Comparison of ENCODE assay signal across 1 cellular context in the genomic region with DNA sequence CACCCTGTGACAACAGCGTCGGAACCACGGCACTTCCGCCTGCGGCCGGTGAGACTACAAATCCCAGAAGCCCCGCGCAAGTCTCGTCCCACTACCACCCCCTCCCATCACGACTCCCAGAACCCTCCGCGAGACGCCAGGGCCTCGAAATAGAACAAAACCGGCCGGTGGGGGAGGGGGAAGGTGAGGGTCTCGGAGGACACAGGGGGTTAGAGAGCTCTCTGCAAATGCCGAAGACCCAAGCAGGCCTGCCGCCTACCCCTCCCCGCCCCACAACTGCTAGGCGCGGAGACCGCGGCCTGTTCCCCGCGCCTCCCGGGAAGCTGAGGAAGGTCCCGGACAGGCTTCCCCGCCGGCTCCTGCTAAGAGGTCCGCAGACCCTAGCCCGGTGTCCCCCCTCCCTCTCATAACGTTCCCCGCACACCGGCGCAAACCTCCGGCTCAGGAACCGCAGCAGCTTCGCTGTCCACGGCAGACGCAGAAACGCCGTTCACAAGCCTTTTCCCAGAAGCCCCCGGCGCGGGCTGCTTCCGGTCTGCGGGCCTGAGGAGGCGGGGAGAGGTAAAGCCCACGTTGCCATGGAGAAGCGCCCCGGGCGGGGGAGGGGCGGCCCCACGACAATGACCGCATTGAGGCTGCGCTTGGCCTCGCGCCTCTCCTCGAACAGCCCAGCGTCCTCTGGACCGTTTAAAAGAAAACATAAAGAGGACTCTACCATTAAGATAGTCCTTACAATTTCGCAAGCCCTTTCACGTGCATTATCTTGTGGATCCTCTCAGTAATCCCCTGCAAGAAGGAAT.
A peak's percentile ranks its signal among the peaks of the same experiment; 100 is the strongest.
TF ChIP-seq lines count a peak whose summit lies in the region.

A gene (minus strand): TSS at position 485 of the 800 bp plus-strand sequence. CDS start 3,770 bp downstream, outside the sequence.

TF ChIP-seq in HepG2, 621 proteins besides CTCF, POLR2A, EP300 and RAD21 (continued from another document and continues in another):
- TF ChIP-seq, protein P1, sequence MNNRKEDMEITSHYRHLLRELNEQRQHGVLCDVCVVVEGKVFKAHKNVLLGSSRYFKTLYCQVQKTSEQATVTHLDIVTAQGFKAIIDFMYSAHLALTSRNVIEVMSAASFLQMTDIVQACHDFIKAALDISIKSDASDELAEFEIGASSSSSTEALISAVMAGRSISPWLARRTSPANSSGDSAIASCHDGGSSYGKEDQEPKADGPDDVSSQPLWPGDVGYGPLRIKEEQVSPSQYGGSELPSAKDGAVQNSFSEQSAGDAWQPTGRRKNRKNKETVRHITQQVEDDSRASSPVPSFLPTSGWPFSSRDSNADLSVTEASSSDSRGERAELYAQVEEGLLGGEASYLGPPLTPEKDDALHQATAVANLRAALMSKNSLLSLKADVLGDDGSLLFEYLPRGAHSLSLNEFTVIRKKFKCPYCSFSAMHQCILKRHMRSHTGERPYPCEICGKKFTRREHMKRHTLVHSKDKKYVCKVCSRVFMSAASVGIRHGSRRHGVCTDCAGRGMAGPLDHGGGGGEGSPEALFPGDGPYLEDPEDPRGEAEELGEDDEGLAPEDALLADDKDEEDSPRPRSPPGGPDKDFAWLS (CRISPR knock-in tag; IDR thresholded peaks at IDR 0.05; ENCODE audit: borderline replicate concordance), result no peak
- no peak; the same call in 1 of the 2 replicates for TF ChIP-seq ZC3H4 (CRISPR knock-in tag; IDR thresholded peaks at IDR 0.05; ENCODE audit: borderline replicate concordance)
- TF ChIP-seq, protein P2, sequence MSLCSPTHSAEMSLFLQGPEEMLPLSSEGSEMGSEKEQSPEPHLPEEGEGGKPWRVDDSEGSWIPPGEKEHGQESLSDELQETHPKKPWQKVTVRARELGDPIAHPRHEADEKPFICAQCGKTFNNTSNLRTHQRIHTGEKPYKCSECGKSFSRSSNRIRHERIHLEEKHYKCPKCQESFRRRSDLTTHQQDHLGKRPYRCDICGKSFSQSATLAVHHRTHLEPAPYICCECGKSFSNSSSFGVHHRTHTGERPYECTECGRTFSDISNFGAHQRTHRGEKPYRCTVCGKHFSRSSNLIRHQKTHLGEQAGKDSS (CRISPR knock-in tag; IDR thresholded peaks at IDR 0.05; ENCODE audit: borderline replicate concordance, low read depth), result 0 out of 2 replicates have a peak, but pooled peaks have one; percentile 56
- no peak for TF ChIP-seq PHB2 (IDR thresholded peaks at IDR 0.05; ENCODE audit: partially characterized antibody)
- TF ChIP-seq MTF1 (CRISPR knock-in tag; IDR thresholded peaks at IDR 0.05), result no peak
- TF ChIP-seq, protein P3, sequence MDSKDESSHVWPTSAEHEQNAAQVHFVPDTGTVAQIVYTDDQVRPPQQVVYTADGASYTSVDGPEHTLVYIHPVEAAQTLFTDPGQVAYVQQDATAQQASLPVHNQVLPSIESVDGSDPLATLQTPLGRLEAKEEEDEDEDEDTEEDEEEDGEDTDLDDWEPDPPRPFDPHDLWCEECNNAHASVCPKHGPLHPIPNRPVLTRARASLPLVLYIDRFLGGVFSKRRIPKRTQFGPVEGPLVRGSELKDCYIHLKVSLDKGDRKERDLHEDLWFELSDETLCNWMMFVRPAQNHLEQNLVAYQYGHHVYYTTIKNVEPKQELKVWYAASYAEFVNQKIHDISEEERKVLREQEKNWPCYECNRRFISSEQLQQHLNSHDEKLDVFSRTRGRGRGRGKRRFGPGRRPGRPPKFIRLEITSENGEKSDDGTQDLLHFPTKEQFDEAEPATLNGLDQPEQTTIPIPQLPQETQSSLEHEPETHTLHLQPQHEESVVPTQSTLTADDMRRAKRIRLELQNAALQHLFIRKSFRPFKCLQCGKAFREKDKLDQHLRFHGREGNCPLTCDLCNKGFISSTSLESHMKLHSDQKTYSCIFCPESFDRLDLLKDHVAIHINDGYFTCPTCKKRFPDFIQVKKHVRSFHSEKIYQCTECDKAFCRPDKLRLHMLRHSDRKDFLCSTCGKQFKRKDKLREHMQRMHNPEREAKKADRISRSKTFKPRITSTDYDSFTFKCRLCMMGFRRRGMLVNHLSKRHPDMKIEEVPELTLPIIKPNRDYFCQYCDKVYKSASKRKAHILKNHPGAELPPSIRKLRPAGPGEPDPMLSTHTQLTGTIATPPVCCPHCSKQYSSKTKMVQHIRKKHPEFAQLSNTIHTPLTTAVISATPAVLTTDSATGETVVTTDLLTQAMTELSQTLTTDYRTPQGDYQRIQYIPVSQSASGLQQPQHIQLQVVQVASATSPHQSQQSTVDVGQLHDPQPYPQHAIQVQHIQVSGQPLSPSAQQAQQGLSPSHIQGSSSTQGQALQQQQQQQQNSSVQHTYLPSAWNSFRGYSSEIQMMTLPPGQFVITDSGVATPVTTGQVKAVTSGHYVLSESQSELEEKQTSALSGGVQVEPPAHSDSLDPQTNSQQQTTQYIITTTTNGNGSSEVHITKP (CRISPR knock-in tag; IDR thresholded peaks at IDR 0.05; ENCODE audit: low read depth), result peak; percentile 94
- peak; percentile 88; the same call in 1 of the 2 replicates for TF ChIP-seq ZNF567 (CRISPR knock-in tag; IDR thresholded peaks at IDR 0.05; ENCODE audit: borderline replicate concordance)
- TF ChIP-seq ZSCAN29 (CRISPR knock-in tag; conservative IDR thresholded peaks at IDR 0.05), result peak; percentile 72; the same call in 1 of the 2 replicates
- TF ChIP-seq ZNF484 (CRISPR knock-in tag; IDR thresholded peaks at IDR 0.05; ENCODE audit: borderline replicate concordance, low read depth), result no peak
- no peak for TF ChIP-seq MAFG (CRISPR knock-in tag; IDR thresholded peaks at IDR 0.05)
- peak; percentile 65; the same call in 1 of the 2 replicates for TF ChIP-seq AKAP8 (CRISPR knock-in tag; IDR thresholded peaks at IDR 0.05)
- TF ChIP-seq ZNF354B (CRISPR knock-in tag; IDR thresholded peaks at IDR 0.05), result 0 out of 2 replicates have a peak, but pooled peaks have one; percentile 48
- TF ChIP-seq ZNF235 (CRISPR knock-in tag; IDR thresholded peaks at IDR 0.05; ENCODE audit: borderline replicate concordance), result 0 out of 2 replicates have a peak, but pooled peaks have one; percentile 33
- TF ChIP-seq ZFP41 (CRISPR knock-in tag; IDR thresholded peaks at IDR 0.05; ENCODE audit: borderline replicate concordance), result no peak; the same call in 1 of the 2 replicates
- TF ChIP-seq, protein P4, sequence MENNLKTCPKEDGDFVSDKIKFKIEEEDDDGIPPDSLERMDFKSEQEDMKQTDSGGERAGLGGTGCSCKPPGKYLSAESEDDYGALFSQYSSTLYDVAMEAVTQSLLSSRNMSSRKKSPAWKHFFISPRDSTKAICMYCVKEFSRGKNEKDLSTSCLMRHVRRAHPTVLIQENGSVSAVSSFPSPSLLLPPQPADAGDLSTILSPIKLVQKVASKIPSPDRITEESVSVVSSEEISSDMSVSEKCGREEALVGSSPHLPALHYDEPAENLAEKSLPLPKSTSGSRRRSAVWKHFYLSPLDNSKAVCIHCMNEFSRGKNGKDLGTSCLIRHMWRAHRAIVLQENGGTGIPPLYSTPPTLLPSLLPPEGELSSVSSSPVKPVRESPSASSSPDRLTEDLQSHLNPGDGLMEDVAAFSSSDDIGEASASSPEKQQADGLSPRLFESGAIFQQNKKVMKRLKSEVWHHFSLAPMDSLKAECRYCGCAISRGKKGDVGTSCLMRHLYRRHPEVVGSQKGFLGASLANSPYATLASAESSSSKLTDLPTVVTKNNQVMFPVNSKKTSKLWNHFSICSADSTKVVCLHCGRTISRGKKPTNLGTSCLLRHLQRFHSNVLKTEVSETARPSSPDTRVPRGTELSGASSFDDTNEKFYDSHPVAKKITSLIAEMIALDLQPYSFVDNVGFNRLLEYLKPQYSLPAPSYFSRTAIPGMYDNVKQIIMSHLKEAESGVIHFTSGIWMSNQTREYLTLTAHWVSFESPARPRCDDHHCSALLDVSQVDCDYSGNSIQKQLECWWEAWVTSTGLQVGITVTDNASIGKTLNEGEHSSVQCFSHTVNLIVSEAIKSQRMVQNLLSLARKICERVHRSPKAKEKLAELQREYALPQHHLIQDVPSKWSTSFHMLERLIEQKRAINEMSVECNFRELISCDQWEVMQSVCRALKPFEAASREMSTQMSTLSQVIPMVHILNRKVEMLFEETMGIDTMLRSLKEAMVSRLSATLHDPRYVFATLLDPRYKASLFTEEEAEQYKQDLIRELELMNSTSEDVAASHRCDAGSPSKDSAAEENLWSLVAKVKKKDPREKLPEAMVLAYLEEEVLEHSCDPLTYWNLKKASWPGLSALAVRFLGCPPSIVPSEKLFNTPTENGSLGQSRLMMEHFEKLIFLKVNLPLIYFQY (CRISPR knock-in tag; IDR thresholded peaks at IDR 0.05; ENCODE audit: borderline replicate concordance), result peak; percentile 100
- peak; percentile 64 for TF ChIP-seq CREB1 (IDR thresholded peaks at IDR 0.05)
- peak; percentile 85 for TF ChIP-seq CREB1 (CRISPR knock-in tag; IDR thresholded peaks at IDR 0.05)
- no peak for TF ChIP-seq TCF7L2 (IDR thresholded peaks at IDR 0.05; ENCODE audit: low read depth, low read length)
- TF ChIP-seq ZNF335 (CRISPR knock-in tag; IDR thresholded peaks at IDR 0.05), result no peak
- no peak for TF ChIP-seq ZNF589 (CRISPR knock-in tag; conservative IDR thresholded peaks at IDR 0.05)
- peak; percentile 56; the same call in 1 of the 2 replicates for TF ChIP-seq ZSCAN25 (CRISPR knock-in tag; IDR thresholded peaks at IDR 0.05)
- 0 out of 2 replicates have a peak, but pooled peaks have one; percentile 16 for TF ChIP-seq TGIF2 (CRISPR knock-in tag; IDR thresholded peaks at IDR 0.05)
- no peak for TF ChIP-seq ZNF296 (CRISPR knock-in tag; conservative IDR thresholded peaks at IDR 0.05)
- TF ChIP-seq AGO2 (optimal IDR thresholded peaks at IDR 0.05; ENCODE audit: low read depth, low read length), result peak; percentile 97
- no peak for TF ChIP-seq RFXANK (CRISPR knock-in tag; IDR thresholded peaks at IDR 0.05)
- no peak for TF ChIP-seq SRSF4 (IDR thresholded peaks at IDR 0.05; ENCODE audit: low read depth, low read length, poor library complexity, severe bottlenecking)
- TF ChIP-seq XRCC5 (optimal IDR thresholded peaks at IDR 0.05; ENCODE audit: low read length), result no peak
- peak; percentile 70; the same call in 1 of the 2 replicates for TF ChIP-seq ZNF317 (CRISPR knock-in tag; IDR thresholded peaks at IDR 0.05)
- TF ChIP-seq, protein P5, sequence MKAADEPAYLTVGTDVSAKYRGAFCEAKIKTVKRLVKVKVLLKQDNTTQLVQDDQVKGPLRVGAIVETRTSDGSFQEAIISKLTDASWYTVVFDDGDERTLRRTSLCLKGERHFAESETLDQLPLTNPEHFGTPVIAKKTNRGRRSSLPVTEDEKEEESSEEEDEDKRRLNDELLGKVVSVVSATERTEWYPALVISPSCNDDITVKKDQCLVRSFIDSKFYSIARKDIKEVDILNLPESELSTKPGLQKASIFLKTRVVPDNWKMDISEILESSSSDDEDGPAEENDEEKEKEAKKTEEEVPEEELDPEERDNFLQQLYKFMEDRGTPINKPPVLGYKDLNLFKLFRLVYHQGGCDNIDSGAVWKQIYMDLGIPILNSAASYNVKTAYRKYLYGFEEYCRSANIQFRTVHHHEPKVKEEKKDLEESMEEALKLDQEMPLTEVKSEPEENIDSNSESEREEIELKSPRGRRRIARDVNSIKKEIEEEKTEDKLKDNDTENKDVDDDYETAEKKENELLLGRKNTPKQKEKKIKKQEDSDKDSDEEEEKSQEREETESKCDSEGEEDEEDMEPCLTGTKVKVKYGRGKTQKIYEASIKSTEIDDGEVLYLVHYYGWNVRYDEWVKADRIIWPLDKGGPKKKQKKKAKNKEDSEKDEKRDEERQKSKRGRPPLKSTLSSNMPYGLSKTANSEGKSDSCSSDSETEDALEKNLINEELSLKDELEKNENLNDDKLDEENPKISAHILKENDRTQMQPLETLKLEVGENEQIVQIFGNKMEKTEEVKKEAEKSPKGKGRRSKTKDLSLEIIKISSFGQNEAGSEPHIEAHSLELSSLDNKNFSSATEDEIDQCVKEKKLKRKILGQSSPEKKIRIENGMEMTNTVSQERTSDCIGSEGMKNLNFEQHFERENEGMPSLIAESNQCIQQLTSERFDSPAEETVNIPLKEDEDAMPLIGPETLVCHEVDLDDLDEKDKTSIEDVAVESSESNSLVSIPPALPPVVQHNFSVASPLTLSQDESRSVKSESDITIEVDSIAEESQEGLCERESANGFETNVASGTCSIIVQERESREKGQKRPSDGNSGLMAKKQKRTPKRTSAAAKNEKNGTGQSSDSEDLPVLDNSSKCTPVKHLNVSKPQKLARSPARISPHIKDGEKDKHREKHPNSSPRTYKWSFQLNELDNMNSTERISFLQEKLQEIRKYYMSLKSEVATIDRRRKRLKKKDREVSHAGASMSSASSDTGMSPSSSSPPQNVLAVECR (CRISPR knock-in tag; IDR thresholded peaks at IDR 0.05; ENCODE audit: borderline replicate concordance), result peak; percentile 93
- no peak for TF ChIP-seq SNRNP70 (IDR thresholded peaks at IDR 0.05; ENCODE audit: low read depth, low read length)
- TF ChIP-seq ATF7 (IDR thresholded peaks at IDR 0.05), result peak; percentile 56
- TF ChIP-seq ATF7 (CRISPR knock-in tag; IDR thresholded peaks at IDR 0.05), result peak; percentile 31; the same call in 1 of the 2 replicates
- TF ChIP-seq, protein P6, sequence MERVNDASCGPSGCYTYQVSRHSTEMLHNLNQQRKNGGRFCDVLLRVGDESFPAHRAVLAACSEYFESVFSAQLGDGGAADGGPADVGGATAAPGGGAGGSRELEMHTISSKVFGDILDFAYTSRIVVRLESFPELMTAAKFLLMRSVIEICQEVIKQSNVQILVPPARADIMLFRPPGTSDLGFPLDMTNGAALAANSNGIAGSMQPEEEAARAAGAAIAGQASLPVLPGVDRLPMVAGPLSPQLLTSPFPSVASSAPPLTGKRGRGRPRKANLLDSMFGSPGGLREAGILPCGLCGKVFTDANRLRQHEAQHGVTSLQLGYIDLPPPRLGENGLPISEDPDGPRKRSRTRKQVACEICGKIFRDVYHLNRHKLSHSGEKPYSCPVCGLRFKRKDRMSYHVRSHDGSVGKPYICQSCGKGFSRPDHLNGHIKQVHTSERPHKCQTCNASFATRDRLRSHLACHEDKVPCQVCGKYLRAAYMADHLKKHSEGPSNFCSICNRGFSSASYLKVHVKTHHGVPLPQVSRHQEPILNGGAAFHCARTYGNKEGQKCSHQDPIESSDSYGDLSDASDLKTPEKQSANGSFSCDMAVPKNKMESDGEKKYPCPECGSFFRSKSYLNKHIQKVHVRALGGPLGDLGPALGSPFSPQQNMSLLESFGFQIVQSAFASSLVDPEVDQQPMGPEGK (CRISPR knock-in tag; IDR thresholded peaks at IDR 0.05), result peak; percentile 79
- no peak for TF ChIP-seq GPN1 (CRISPR knock-in tag; IDR thresholded peaks at IDR 0.05; ENCODE audit: borderline replicate concordance)
- TF ChIP-seq, protein P7, sequence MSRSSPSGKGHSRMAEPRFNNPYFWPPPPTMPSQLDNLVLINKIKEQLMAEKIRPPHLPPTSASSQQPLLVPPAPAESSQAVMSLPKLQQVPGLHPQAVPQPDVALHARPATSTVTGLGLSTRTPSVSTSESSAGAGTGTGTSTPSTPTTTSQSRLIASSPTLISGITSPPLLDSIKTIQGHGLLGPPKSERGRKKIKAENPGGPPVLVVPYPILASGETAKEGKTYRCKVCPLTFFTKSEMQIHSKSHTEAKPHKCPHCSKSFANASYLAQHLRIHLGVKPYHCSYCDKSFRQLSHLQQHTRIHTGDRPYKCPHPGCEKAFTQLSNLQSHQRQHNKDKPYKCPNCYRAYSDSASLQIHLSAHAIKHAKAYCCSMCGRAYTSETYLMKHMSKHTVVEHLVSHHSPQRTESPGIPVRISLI (CRISPR knock-in tag; IDR thresholded peaks at IDR 0.05; ENCODE audit: borderline replicate concordance), result peak; percentile 21; the same call in 1 of the 2 replicates
- 0 out of 2 replicates have a peak, but pooled peaks have one; percentile 47 for TF ChIP-seq ZNF775 (CRISPR knock-in tag; IDR thresholded peaks at IDR 0.05; ENCODE audit: borderline replicate concordance)
- TF ChIP-seq ZNF138 (CRISPR knock-in tag; IDR thresholded peaks at IDR 0.05; ENCODE audit: low read depth), result no peak
- no peak for TF ChIP-seq KMT2A (CRISPR knock-in tag; IDR thresholded peaks at IDR 0.05)
- no peak for TF ChIP-seq SCMH1 (CRISPR knock-in tag; IDR thresholded peaks at IDR 0.05; ENCODE audit: borderline replicate concordance)
- TF ChIP-seq CBX1 (IDR thresholded peaks at IDR 0.05; ENCODE audit: low read depth), result peak; percentile 30
- TF ChIP-seq KDM3A (CRISPR knock-in tag; IDR thresholded peaks at IDR 0.05; ENCODE audit: low read depth), result no peak; the same call in 1 of the 2 replicates
- no peak for TF ChIP-seq TMF1 (CRISPR knock-in tag; IDR thresholded peaks at IDR 0.05; ENCODE audit: low read depth)
